ENCODE assay signal across 17 cellular contexts in genomic region chr5:117623042-117623815, GRCh38.
DNase-seq lines count a peak whose midpoint lies in the region; ATAC-seq and TF ChIP-seq lines count a peak whose summit lies in the region.
"Had no signal": no experiment of that assay in that cellular context is flagged by ENCODE, and none has a peak within 500 bp of the region (broad histone marks: within the 10 kb centered on the region; RNA-seq: fewer than 3 reads in every experiment).

No MANE protein-coding gene starts in this region.

- no peaks in the 10 kb centered on the region for H3K79me2 ChIP-seq in trophoblast cell (ENCODE audit: control insufficient read depth, insufficient read depth, low read length, poor library complexity)

- H3K27me3 ChIP-seq in trophoblast cell (ENCODE audit: insufficient read depth, low read length) = no peaks in the 10 kb centered on the region
- H3K27me3 ChIP-seq: cardiac muscle cell had no signal

- TF ChIP-seq CTCF in epithelial cell of proximal tubule (conservative IDR thresholded peaks at IDR 0.05; ENCODE audit: low read depth, low read length) = no peak

- no peaks in the 10 kb centered on the region for H3K9me3 ChIP-seq in trophoblast cell (ENCODE audit: insufficient read depth, low read depth, low read length)

- no peaks in the 10 kb centered on the region for H3K79me1 ChIP-seq in trophoblast cell (ENCODE audit: low read length)

- no peak overlapping the region for H3K23ac ChIP-seq in trophoblast cell (ENCODE audit: low read length)

- no peaks in the 10 kb centered on the region for H3K36me3 ChIP-seq in trophoblast cell (ENCODE audit: control insufficient read depth in 1 of 2, insufficient read depth in 2 of 2, low read length in 2 of 2)
- H3K36me3 ChIP-seq: cardiac muscle cell, WERI-Rb-1 had no signal

- H3K4me1 ChIP-seq in trophoblast cell (ENCODE audit: control insufficient read depth in 1 of 2, insufficient read depth in 2 of 2, low read length in 2 of 2) = no peaks in the 10 kb centered on the region

- no peak overlapping the region for H4K8ac ChIP-seq in trophoblast cell (ENCODE audit: low read depth, low read length)

- no peak overlapping the region for H3K4ac ChIP-seq in trophoblast cell (ENCODE audit: low read depth, low read length)

- H2BK120ac ChIP-seq in trophoblast cell (ENCODE audit: insufficient read depth, low read length, poor library complexity) = no peak overlapping the region

- H2BK12ac ChIP-seq in trophoblast cell (ENCODE audit: low read length) = no peak overlapping the region

- H3K4me2 ChIP-seq in trophoblast cell (ENCODE audit: low read length) = no peak overlapping the region

- no peak overlapping the region for H3K9ac ChIP-seq in trophoblast cell (ENCODE audit: low read length)

- no peak for ATAC-seq in GM21737 (IDR thresholded peaks at IDR 0.05; ENCODE audit: unreplicated experiment)
- ATAC-seq: HCT116; left colon; naive thymus-derived CD4-positive, alpha-beta T cell; right cardiac atrium; stimulated activated naive CD8-positive, alpha-beta T cell treated with anti-CD3 and anti-CD28 coated beads, Interleukin-15, amount 100 ng/mL, for 72 hours had no signal

- no peak overlapping the region for H4K12ac ChIP-seq in trophoblast cell (ENCODE audit: low read depth, low read length)

- H3K4me3 ChIP-seq in epithelial cell of proximal tubule (ENCODE audit: low read depth, low read length) (no peak overlapping the region), trophoblast cell (ENCODE audit: low read depth, low read length) (no peak overlapping the region)
- H3K4me3 ChIP-seq: cardiac muscle cell had no signal

- H2AFZ ChIP-seq in trophoblast cell (ENCODE audit: insufficient read depth, low read length, poor library complexity) = no peak overlapping the region

- no peak overlapping the region for H2AK5ac ChIP-seq in trophoblast cell (ENCODE audit: low read length)

- H2BK5ac ChIP-seq in trophoblast cell (ENCODE audit: low read depth, low read length, poor library complexity) = no peak overlapping the region

- H3K27ac ChIP-seq in trophoblast cell (ENCODE audit: low read depth, low read length) = no peak overlapping the region
- H3K27ac ChIP-seq: 22Rv1, cardiac muscle cell, WERI-Rb-1 had no signal

- WGBS in trophoblast cell (ENCODE audit: extremely low coverage, insufficient coverage, insufficient read length) = no CpG with 5 or more reads among the region's 3 CpGs

- H4K91ac ChIP-seq in trophoblast cell (ENCODE audit: low read depth, low read length) = no peak overlapping the region

- H3K14ac ChIP-seq in trophoblast cell (ENCODE audit: low read length) = no peak overlapping the region

- H3K18ac ChIP-seq in trophoblast cell (ENCODE audit: low read length) = no peak overlapping the region

- DNase-seq in DMS53 (lab: John Stamatoyannopoulos, UW) (peak; percentile 25), DMS53 treated with DMSO at 0.1 percent for 48 hours (lab: John Stamatoyannopoulos, UW; ENCODE audit: unreplicated experiment) (no peak), NCI-H69 (lab: John Stamatoyannopoulos, UW) (peak; percentile 96), epithelial cell of proximal tubule (ENCODE audit: low read depth) (peak; percentile 26), trophoblast cell (peak; percentile 6), NCI-H345 treated with DMSO at 0.1 percent for 48 hours (lab: John Stamatoyannopoulos, UW; ENCODE audit: unreplicated experiment) (no peak), AG08395 (ENCODE audit: low spot score) (no peak)
- DNase-seq: KBM-7; left colon; naive thymus-derived CD4-positive, alpha-beta T cell; right cardiac atrium; stimulated activated naive CD8-positive, alpha-beta T cell treated with anti-CD3 and anti-CD28 coated beads, Interleukin-15, amount 100 ng/mL, for 72 hours; WERI-Rb-1 had no signal

Comparison
In these comparisons a context has a peak if more than half of its experiments do, and no peak if none do; other contexts are left out.
1. DNase-seq: peak in DMS53 (single experiment), NCI-H69 (single experiment), epithelial cell of proximal tubule (single experiment) and trophoblast cell (2 of 2); none in DMS53 treated with DMSO at 0.1 percent for 48 hours (single experiment), NCI-H345 treated with DMSO at 0.1 percent for 48 hours (single experiment) and AG08395 (single experiment).